Comparison of ENCODE assay signal across 11 cellular contexts in the genomic region with DNA sequence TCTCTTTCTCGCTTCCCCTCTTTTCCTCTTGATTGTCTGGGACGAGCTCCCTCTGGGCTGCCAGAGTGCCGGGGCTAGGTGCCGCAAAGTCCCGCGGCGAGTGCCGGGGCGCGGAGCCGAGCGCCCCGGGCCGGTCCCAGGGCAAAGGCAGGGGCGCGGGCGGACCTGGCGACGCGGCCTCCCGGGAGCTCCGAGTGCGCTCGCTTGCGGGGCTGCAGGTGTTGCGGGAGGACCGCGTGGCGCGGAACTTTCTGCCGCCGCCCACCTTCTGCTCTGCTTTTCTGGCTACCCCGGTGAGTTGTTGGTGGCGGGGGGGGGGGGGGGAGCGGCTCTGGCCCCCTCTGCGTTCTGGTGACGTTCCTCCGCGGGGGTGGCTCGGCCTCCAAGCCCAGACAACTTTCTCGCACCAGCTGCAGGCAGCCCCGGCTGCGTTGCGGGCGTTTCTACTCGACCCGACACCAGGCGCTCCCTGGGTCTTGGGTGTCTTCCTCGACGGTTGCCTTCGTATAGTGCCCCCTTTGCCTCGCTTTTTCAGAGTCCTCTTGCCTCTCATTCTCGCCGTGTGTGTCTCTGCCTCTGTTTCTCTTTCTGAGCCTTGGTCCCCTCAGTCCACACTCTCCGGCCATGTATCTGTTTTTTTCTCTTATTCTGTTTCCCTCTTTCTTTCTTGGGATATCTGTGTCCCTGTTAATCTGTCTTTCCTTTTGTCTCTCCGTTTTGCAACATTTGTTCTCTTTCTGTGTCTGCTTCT. TPM values are rescaled to one million over a fixed set of nuclear protein-coding genes. Genes with fewer than 3 reads are reported as not detected.
DNase-seq lines count a peak whose midpoint lies in the region; ATAC-seq and TF ChIP-seq lines count a peak whose summit lies in the region.
"Had no signal": no experiment of that assay in that cellular context is flagged by ENCODE, and none has a peak within 500 bp of the region (broad histone marks: within the 10 kb centered on the region; RNA-seq: fewer than 3 reads in every experiment).

No MANE protein-coding gene starts in this region.

- no peak for ATAC-seq in activated CD8-positive, alpha-beta T cell treated with anti-CD3 and anti-CD28 coated beads for 36 hours
- ATAC-seq in HG02870 (IDR thresholded peaks at IDR 0.05; ENCODE audit: unreplicated experiment) (no peak), HG03139 (IDR thresholded peaks at IDR 0.05; ENCODE audit: unreplicated experiment) (no peak)
- no peak for ATAC-seq in activated T-helper 17 cell treated with anti-CD3 and anti-CD28 coated beads, Interleukin-2, amount 50 U/mL, for 72 hours (replicated peaks)

- H3K4me2 ChIP-seq in smooth muscle cell = peak overlapping the region; percentile 87

- H3K9me3 Mint-ChIP-seq in activated CD8-positive, alpha-beta T cell treated with anti-CD3 and anti-CD28 coated beads for 36 hours = no peaks in the 10 kb centered on the region
- H3K9me3 Mint-ChIP-seq in activated T-helper 17 cell treated with anti-CD3 and anti-CD28 coated beads, Interleukin-2, amount 50 U/mL, for 72 hours = peaks cover 9% of the 10 kb centered on the region

- H4K20me1 ChIP-seq in smooth muscle cell (ENCODE audit: low read depth) = no peaks in the 10 kb centered on the region

- CTCF ChIA-PET in activated CD8-positive, alpha-beta T cell treated with anti-CD3 and anti-CD28 coated beads for 36 hours (lab: Charles Lee) = no interaction called here

- H3K27me3 ChIP-seq in iPS-20b (ENCODE audit: insufficient read depth, low read length) (peaks cover 46% of the 10 kb centered on the region), smooth muscle cell (ENCODE audit: low read depth) (peaks cover 53% of the 10 kb centered on the region)
- H3K27me3 ChIP-seq: pancreas had no signal

- H3K4me1 Mint-ChIP-seq in activated CD8-positive, alpha-beta T cell treated with anti-CD3 and anti-CD28 coated beads for 36 hours (ENCODE audit: low read depth) = no peaks in the 10 kb centered on the region
- H3K4me1 Mint-ChIP-seq in activated T-helper 17 cell treated with anti-CD3 and anti-CD28 coated beads, Interleukin-2, amount 50 U/mL, for 72 hours = peaks cover 5% of the 10 kb centered on the region

- H3K4me3 Mint-ChIP-seq in activated CD8-positive, alpha-beta T cell treated with anti-CD3 and anti-CD28 coated beads for 36 hours = peak overlapping the region; percentile 13
- no peak overlapping the region for H3K4me3 Mint-ChIP-seq in activated T-helper 17 cell treated with anti-CD3 and anti-CD28 coated beads, Interleukin-2, amount 50 U/mL, for 72 hours

- DNase-seq in NCI-H1417 (lab: John Stamatoyannopoulos, UW) = peak in 2 of 3 experiments; percentile 65 to 77
- DNase-seq in NCI-H1417 treated with DMSO at 0.1 percent for 48 hours (lab: John Stamatoyannopoulos, UW) = no peak
- peak; percentile 2 for DNase-seq in activated CD8-positive, alpha-beta T cell treated with anti-CD3 and anti-CD28 coated beads for 36 hours
- no peak for DNase-seq in smooth muscle cell (lab: John Stamatoyannopoulos, UW; ENCODE audit: unreplicated experiment)

- H3K36me3 ChIP-seq in iPS-20b (ENCODE audit: insufficient read depth, low read depth, low read length) (no peaks in the 10 kb centered on the region), smooth muscle cell (ENCODE audit: low read depth) (no peaks in the 10 kb centered on the region)
- H3K36me3 ChIP-seq: adrenal gland, pancreas had no signal

- no peak for TF ChIP-seq CTCF in activated CD8-positive, alpha-beta T cell treated with anti-CD3 and anti-CD28 coated beads for 36 hours (IDR thresholded peaks at IDR 0.05)
- no peak for TF ChIP-seq CTCF in smooth muscle cell (IDR thresholded peaks at IDR 0.05; ENCODE audit: borderline replicate concordance, insufficient read depth, poor library complexity, severe bottlenecking)

- WGBS in smooth muscle cell (ENCODE audit: low lambda C conversion rate) = 2% methylated on average over 43 of the region's 56 CpGs

- no peaks in the 10 kb centered on the region for H3F3A ChIP-seq in smooth muscle cell (ENCODE audit: low read depth)

- H3K27ac ChIP-seq in iPS-20b (ENCODE audit: low read length) = no peak overlapping the region
- H3K27ac ChIP-seq in smooth muscle cell (ENCODE audit: low read depth) = no peak overlapping the region
- H3K27ac ChIP-seq: pancreas had no signal

- no peak overlapping the region for H2AFZ ChIP-seq in smooth muscle cell (ENCODE audit: low read depth)

- POLR2A ChIA-PET in activated CD8-positive, alpha-beta T cell treated with anti-CD3 and anti-CD28 coated beads for 36 hours (lab: Charles Lee) = no interaction called here

- no peak overlapping the region for H3K27ac Mint-ChIP-seq in activated CD8-positive, alpha-beta T cell treated with anti-CD3 and anti-CD28 coated beads for 36 hours
- H3K27ac Mint-ChIP-seq in activated T-helper 17 cell treated with anti-CD3 and anti-CD28 coated beads, Interleukin-2, amount 50 U/mL, for 72 hours = no peak overlapping the region

- peaks cover 23% of the 10 kb centered on the region for H3K27me3 Mint-ChIP-seq in activated CD8-positive, alpha-beta T cell treated with anti-CD3 and anti-CD28 coated beads for 36 hours
- peaks cover 24% of the 10 kb centered on the region for H3K27me3 Mint-ChIP-seq in activated T-helper 17 cell treated with anti-CD3 and anti-CD28 coated beads, Interleukin-2, amount 50 U/mL, for 72 hours

- H3K36me3 Mint-ChIP-seq in activated CD8-positive, alpha-beta T cell treated with anti-CD3 and anti-CD28 coated beads for 36 hours (ENCODE audit: low read depth) = peaks cover 3% of the 10 kb centered on the region
- no peaks in the 10 kb centered on the region for H3K36me3 Mint-ChIP-seq in activated T-helper 17 cell treated with anti-CD3 and anti-CD28 coated beads, Interleukin-2, amount 50 U/mL, for 72 hours (ENCODE audit: low read depth)

- H3K79me2 ChIP-seq in smooth muscle cell (ENCODE audit: low read depth) = no peaks in the 10 kb centered on the region

- H3K9ac ChIP-seq in iPS-20b (ENCODE audit: low read depth, low read length) (peak overlapping the region; percentile 44; the same call in 1 of the 2 replicates), smooth muscle cell (ENCODE audit: low read depth) (no peak overlapping the region)

- intact Hi-C loops in activated CD8-positive, alpha-beta T cell treated with anti-CD3 and anti-CD28 coated beads for 36 hours (cut with micrococcal nuclease) = no loop called here

- H3K4me3 ChIP-seq in iPS-20b (ENCODE audit: low read length) = peak overlapping the region; percentile 76
- peak overlapping the region; percentile 64 for H3K4me3 ChIP-seq in smooth muscle cell

- H3K4me1 ChIP-seq in iPS-20b (ENCODE audit: insufficient read depth, low read length) (no peaks in the 10 kb centered on the region), smooth muscle cell (ENCODE audit: low read depth) (no peaks in the 10 kb centered on the region)
- H3K4me1 ChIP-seq: adrenal gland, pancreas had no signal

- H3K9me3 ChIP-seq in iPS-20b (ENCODE audit: insufficient read depth, low read depth, low read length) (no peaks in the 10 kb centered on the region), smooth muscle cell (replicated peaks; ENCODE audit: low read depth) (no peaks in the 10 kb centered on the region)
- H3K9me3 ChIP-seq: adrenal gland, pancreas had no signal

RNA-seq across cellular contexts. Expression of gene GALNT13, which starts 0.8 kb away (rescaled TPM):
- total RNA-seq in activated CD8-positive, alpha-beta T cell treated with anti-CD3 and anti-CD28 coated beads for 36 hours = under 1 TPM; 0.32 to 0.60 TPM
- 3.6 and 4.4 TPM in 2 replicates for total RNA-seq in smooth muscle cell
- 0.67 and 0.83 TPM in 2 replicates for polyA plus RNA-seq in smooth muscle cell
- not detected for total RNA-seq in activated T-helper 17 cell treated with anti-CD3 and anti-CD28 coated beads, Interleukin-2, amount 50 U/mL, for 72 hours
- total RNA-seq: A673 had no signal

Comparison
In these comparisons a context has a peak if more than half of its experiments do, and no peak if none do; other contexts are left out.
1. DNase-seq: peak in NCI-H1417 (2 of 3) and activated CD8-positive, alpha-beta T cell treated with anti-CD3 and anti-CD28 coated beads for 36 hours (single experiment); none in NCI-H1417 treated with DMSO at 0.1 percent for 48 hours (single experiment) and smooth muscle cell (single experiment).